Comparison of ENCODE assay signal across 19 cellular contexts in genomic region chr3:172266103-172266502, GRCh38.
"Had no signal": no experiment of that assay in that cellular context is flagged by ENCODE, and none has a peak within 500 bp of the region (broad histone marks: within the 10 kb centered on the region; RNA-seq: fewer than 3 reads in every experiment).

No MANE protein-coding gene starts in this region.

- DNase-seq: dermis blood vessel endothelial cell; effector memory CD4-positive, alpha-beta T cell; foreskin keratinocyte; heart left ventricle; left cardiac atrium; left lung; mesenchymal stem cell; midbrain; naive thymus-derived CD4-positive, alpha-beta T cell; sigmoid colon; spleen; stimulated activated CD4-positive, alpha-beta T cell treated with anti-CD3 and anti-CD28 coated beads, Interleukin-4, amount 100 ng/mL, for 4 hours; stimulated activated naive B cell treated with anti-CD40 and anti-IgM and Interleukin-4, amounts not matched to agents 10 μg/mL and 1 μg/mL and 100 μg/mL, for 72 hours; stimulated activated naive CD8-positive, alpha-beta T cell treated with anti-CD3 and anti-CD28 coated beads, Interleukin-15, amount 100 ng/mL, for 72 hours; thyroid gland had no signal

- H3K4me3 Mint-ChIP-seq: central memory CD8-positive, alpha-beta T cell; naive thymus-derived CD4-positive, alpha-beta T cell; stimulated activated naive B cell treated with anti-CD40 and anti-IgM and Interleukin-4, amounts not matched to agents 10 μg/mL and 1 μg/mL and 100 μg/mL, for 72 hours; stimulated activated naive CD8-positive, alpha-beta T cell treated with anti-CD3 and anti-CD28 coated beads, Interleukin-15, amount 100 ng/mL, for 72 hours; type B pancreatic cell had no signal

- H3K27me3 Mint-ChIP-seq: central memory CD8-positive, alpha-beta T cell; naive thymus-derived CD4-positive, alpha-beta T cell; progenitor cell of endocrine pancreas; stimulated activated naive B cell treated with anti-CD40 and anti-IgM and Interleukin-4, amounts not matched to agents 10 μg/mL and 1 μg/mL and 100 μg/mL, for 72 hours; stimulated activated naive CD8-positive, alpha-beta T cell treated with anti-CD3 and anti-CD28 coated beads, Interleukin-15, amount 100 ng/mL, for 72 hours; type B pancreatic cell had no signal

- H3K9me3 Mint-ChIP-seq: central memory CD8-positive, alpha-beta T cell; stimulated activated naive CD8-positive, alpha-beta T cell treated with anti-CD3 and anti-CD28 coated beads, Interleukin-15, amount 100 ng/mL, for 72 hours; type B pancreatic cell had no signal

- H3K4me1 Mint-ChIP-seq: central memory CD8-positive, alpha-beta T cell; stimulated activated naive CD8-positive, alpha-beta T cell treated with anti-CD3 and anti-CD28 coated beads, Interleukin-15, amount 100 ng/mL, for 72 hours had no signal

- H3K27ac Mint-ChIP-seq: stimulated activated naive B cell treated with anti-CD40 and anti-IgM and Interleukin-4, amounts not matched to agents 10 μg/mL and 1 μg/mL and 100 μg/mL, for 72 hours; stimulated activated naive CD8-positive, alpha-beta T cell treated with anti-CD3 and anti-CD28 coated beads, Interleukin-15, amount 100 ng/mL, for 72 hours; type B pancreatic cell had no signal

- ATAC-seq: foreskin keratinocyte; gastroesophageal sphincter; heart left ventricle; left lung; naive thymus-derived CD4-positive, alpha-beta T cell; stimulated activated naive B cell treated with anti-CD40 and anti-IgM and Interleukin-4, amounts not matched to agents 10 μg/mL and 1 μg/mL and 100 μg/mL, for 72 hours; stimulated activated naive CD8-positive, alpha-beta T cell treated with anti-CD3 and anti-CD28 coated beads, Interleukin-15, amount 100 ng/mL, for 72 hours had no signal
